20 cellular contexts compared by ENCODE assay signal in genomic region chr16:2976201-2976600, GRCh38. TPM values are rescaled to one million over a fixed set of nuclear protein-coding genes. Genes with fewer than 3 reads are reported as not detected.
A peak's percentile ranks its signal among the peaks of the same experiment; 100 is the strongest.
DNase-seq lines count a peak whose midpoint lies in the region; ATAC-seq, FAIRE-seq and TF ChIP-seq lines count a peak whose summit lies in the region.
"Had no signal": no experiment of that assay in that cellular context is flagged by ENCODE, and none has a peak within 500 bp of the region (broad histone marks: within the 10 kb centered on the region; RNA-seq: fewer than 3 reads in every experiment).

No MANE protein-coding gene starts in this region.

- no peak for FAIRE-seq in K562 (lab: Jason Lieb, UNC)
- FAIRE-seq: D721Med, GM19239 had no signal

- 95% methylated on average over 6 of the region's 7 CpGs for WGBS in K562 (ENCODE audit: insufficient coverage, low coverage, missing lambda C conversion rate)

- in situ Hi-C loops in K562 (cut with MboI) = no loop called here

- no TSS peak for BruUV-seq in K562 (replicated peaks; lab: Mats Ljungman, UMichigan)

- TF ChIP-seq EP300 in K562 (IDR thresholded peaks at IDR 0.05; ENCODE audit: low read length) = no peak

- no peak for TF ChIP-seq POLR2A in K562 (conservative IDR thresholded peaks at IDR 0.05)

- TF ChIP-seq CTCF in DND-41 (IDR thresholded peaks at IDR 0.05; ENCODE audit: borderline replicate concordance, extremely low read depth, low read length, poor library complexity, severe bottlenecking) (no peak), K562 (IDR thresholded peaks at IDR 0.05 in 2 of 3, conservative IDR thresholded peaks at IDR 0.05 in 1 of 3; ENCODE audit: insufficient read depth in 2 of 3, low read depth in 1 of 3, low read length in 3 of 3) (no peak)

- peaks cover 46% of the 10 kb centered on the region for H3K36me3 ChIP-seq in BLaER1
- H3K36me3 ChIP-seq in DND-41 (ENCODE audit: insufficient read depth, low read length) = peaks cover 83% of the 10 kb centered on the region
- peaks cover 83% of the 10 kb centered on the region; the same call in 2 of the 3 replicates for H3K36me3 ChIP-seq in K562 (ENCODE audit: control insufficient read depth, insufficient read depth, low read length)

- H3K4me1 ChIP-seq in BLaER1 = peaks cover 93% of the 10 kb centered on the region
- peaks cover 70% of the 10 kb centered on the region for H3K4me1 ChIP-seq in DND-41 (ENCODE audit: insufficient read depth, low read length)
- peaks cover 0 to 90% of the 10 kb centered on the region in 2 experiments; a peak in 4 of 5 replicates for H3K4me1 ChIP-seq in K562 (replicated peaks in 1 of 2; ENCODE audit: control insufficient read depth in 2 of 2, insufficient read depth in 2 of 2, low read length in 2 of 2)

- no peak overlapping the region for H3K4me3 ChIP-seq in BLaER1
- H3K4me3 ChIP-seq in DND-41 (ENCODE audit: low read depth in 1 of 2, low read length in 2 of 2) = no peak overlapping the region
- no peak overlapping the region for H3K4me3 ChIP-seq in K562

- H2AFZ ChIP-seq in DND-41 (ENCODE audit: low read depth, low read length) (no peak overlapping the region), K562 (ENCODE audit: low read depth, low read length) (no peak overlapping the region)

- no peaks in the 10 kb centered on the region for H3K9me1 ChIP-seq in K562 (ENCODE audit: control insufficient read depth, insufficient read depth, low read length)

- peak overlapping the region; percentile 91 for H3K27ac ChIP-seq in BLaER1
- no peak overlapping the region for H3K27ac ChIP-seq in DND-41 (ENCODE audit: low read length)
- H3K27ac ChIP-seq in K562 (ENCODE audit: extremely low read depth, low read depth, low read length) = no peak overlapping the region
- H3K27ac ChIP-seq: HL-60 had no signal

- H3K9me3 ChIP-seq in BLaER1 = no peaks in the 10 kb centered on the region
- H3K9me3 ChIP-seq in DND-41 (ENCODE audit: insufficient read depth, low read length, severe bottlenecking) = no peaks in the 10 kb centered on the region
- no peaks in the 10 kb centered on the region for H3K9me3 ChIP-seq in K562 (replicated peaks; ENCODE audit: control insufficient read depth, insufficient read depth, low read depth, low read length)

- ATAC-seq in DND-41 (ENCODE audit: insufficient read depth, low read depth) (no peak), K562 (no peak), left colon (no peak)
- ATAC-seq: CD8-positive, alpha-beta T cell had no signal

- H3K9ac ChIP-seq in BLaER1 (peak overlapping the region; percentile 36), DND-41 (ENCODE audit: low read depth, low read length) (0 out of 2 replicates have a peak overlapping the region, but pooled peaks have one; percentile 9), K562 (ENCODE audit: insufficient read depth in 1 of 2, low read depth in 2 of 2, low read length in 2 of 2) (peak overlapping the region in 1 of 2 experiments; percentile 79; a peak in 2 of 4 replicates)

- TF ChIP-seq RAD21 in K562 (CRISPR knock-in tag; conservative IDR thresholded peaks at IDR 0.05 in 1 of 2, IDR thresholded peaks at IDR 0.05 in 1 of 2) = no peak

- H3K4me2 ChIP-seq in BLaER1 (peak overlapping the region; percentile 97), DND-41 (ENCODE audit: insufficient read depth, low read length) (0 out of 2 replicates have a peak overlapping the region, but pooled peaks have one; percentile 44), K562 (ENCODE audit: insufficient read depth, low read length) (no peak overlapping the region)

- POLR2A ChIA-PET in K562 (lab: Yijun Ruan, JAX) = interaction anchor here (1.0 to 1.3 kb wide), 2 partner anchors 9 to 20 kb away, joined by 3 read pairs; no protein-coding TSS in a partner anchor

- H3K27me3 ChIP-seq in BLaER1 = no peaks in the 10 kb centered on the region
- no peaks in the 10 kb centered on the region for H3K27me3 ChIP-seq in DND-41 (ENCODE audit: insufficient read depth, low read length, poor library complexity)
- no peaks in the 10 kb centered on the region for H3K27me3 ChIP-seq in K562 (ENCODE audit: control insufficient read depth in 2 of 2, insufficient read depth in 2 of 2, low read length in 2 of 2)

- peaks cover 62% of the 10 kb centered on the region for H4K20me1 ChIP-seq in BLaER1
- peaks cover 74% of the 10 kb centered on the region for H4K20me1 ChIP-seq in DND-41 (ENCODE audit: insufficient read depth, low read length)
- H4K20me1 ChIP-seq in K562 (replicated peaks; ENCODE audit: control insufficient read depth, insufficient read depth, low read length) = peaks cover 13% of the 10 kb centered on the region

- CTCF ChIA-PET in K562 (lab: Yijun Ruan, JAX; ENCODE audit: low intra/inter-chr PET ratio) = no interaction called here

- H3K79me2 ChIP-seq in DND-41 (ENCODE audit: insufficient read depth, low read length) (peaks cover 82% of the 10 kb centered on the region), K562 (ENCODE audit: control insufficient read depth, insufficient read depth, low read length) (peaks cover 50% of the 10 kb centered on the region)

- intact Hi-C loops in K562 (cut with micrococcal nuclease) = no loop called here
- intact Hi-C loops in left colon (cut with DNase I, micrococcal nuclease) = no loop called here

- no peak for DNase-seq in DND-41
- no peak for DNase-seq in K562 (ENCODE audit: extremely low read depth in 1 of 4, low spot score in 3 of 4)
- DNase-seq in midbrain (lab: John Stamatoyannopoulos, UW) = peak; percentile 18
- DNase-seq in left colon = no peak
- DNase-seq in AG08396 (ENCODE audit: low spot score) = no peak
- no peak for DNase-seq in NCI-H524 (lab: John Stamatoyannopoulos, UW)
- DNase-seq: AML-193; CD8-positive, alpha-beta T cell; COR-L47; DMS153; GF-D8; HCEC 1CT; HFFc6 had no signal

RNA-seq across cellular contexts. Expression of gene PKMYT1, which starts 4.0 kb away (rescaled TPM):
- total RNA-seq in K562 (2011; cell fraction: chromatin; rRNA removed; ENCODE audit: low replicate concordance) = 71.6 and 270 TPM in 2 replicates
- 273 and 293 TPM in 2 replicates for total RNA-seq in K562 (2011; cell fraction: nucleolus; rRNA removed)
- 141 and 143 TPM in 2 replicates for total RNA-seq in K562 (2011; cell fraction: nucleoplasm; rRNA removed)
- total RNA-seq in K562 (2014; rRNA removed) (85.5 and 110 TPM in 2 replicates), K562 (2014; rRNA removed; fragmentation: Illumina TruSeq; extraction: Trizol) (19.7 and 21.6 TPM in 2 replicates), K562 (2015; rRNA removed; fragmentation: Illumina TruSeq; extraction: Trizol) (37.8 and 42.5 TPM in 2 replicates), K562 (2021) (187 and 201 TPM in 2 replicates), left colon (10 to 100 TPM in 1 of 2 donors, 1 to 10 TPM in 1; 4.4 to 12.6 TPM)
- polyA plus RNA-seq in K562 (2011; rRNA removed) (18.7 and 48.0 TPM in 2 replicates), K562 (2014; fragmentation: Illumina TruSeq; extraction: Trizol) (45.6 and 100 TPM in 2 replicates), K562 (2014; fragmentation: Nextera tagmentation; extraction: Ambion mirVana) (10 to 100 TPM in 1 of 2 experiments, 1 to 10 TPM in 1; 8.7 to 12.8 TPM), K562 (2014; rRNA removed) (84.1 and 112 TPM in 2 replicates)
- polyA plus RNA-seq in K562 (2011; cell fraction: cytosol; rRNA removed) = 32.9 and 123 TPM in 2 replicates
- polyA plus RNA-seq in K562 (2011; cell fraction: nucleus; rRNA removed) = 203 and 375 TPM in 2 replicates
- polyA plus RNA-seq in K562 (2012) = 106 and 151 TPM in 2 replicates
- 6.2 and 8.2 TPM in 2 replicates for polyA minus RNA-seq in K562 (2011; rRNA and poly(A)+ RNA removed)
- 33.3 and 34.1 TPM in 2 replicates for polyA minus RNA-seq in K562 (2011; cell fraction: cytosol; rRNA and poly(A)+ RNA removed)
- polyA minus RNA-seq in K562 (2011; cell fraction: nucleus; rRNA and poly(A)+ RNA removed) = 65.0 and 81.9 TPM in 2 replicates

RNA-seq across cellular contexts. Expression of gene PAQR4, which starts 7.1 kb away (rescaled TPM):
- total RNA-seq in K562 (2011; cell fraction: chromatin; rRNA removed; ENCODE audit: low replicate concordance) = 19.5 and 61.4 TPM in 2 replicates
- 51.0 and 53.6 TPM in 2 replicates for total RNA-seq in K562 (2011; cell fraction: nucleolus; rRNA removed)
- 31.3 and 34.3 TPM in 2 replicates for total RNA-seq in K562 (2011; cell fraction: nucleoplasm; rRNA removed)
- total RNA-seq in K562 (2014; rRNA removed) (25.3 and 30.1 TPM in 2 replicates), K562 (2014; rRNA removed; fragmentation: Illumina TruSeq; extraction: Trizol) (8.2 and 10.7 TPM in 2 replicates), K562 (2015; rRNA removed; fragmentation: Illumina TruSeq; extraction: Trizol) (19.5 and 22.0 TPM in 2 replicates), K562 (2021) (40.4 TPM in 2 replicates), left colon (10 to 100 TPM in 1 of 2 donors, 1 to 10 TPM in 1; 8.7 to 12.7 TPM)
- polyA plus RNA-seq in K562 (2011; rRNA removed) (11.6 and 14.6 TPM in 2 replicates), K562 (2014; fragmentation: Illumina TruSeq; extraction: Trizol) (21.1 and 27.8 TPM in 2 replicates), K562 (2014; fragmentation: Nextera tagmentation; extraction: Ambion mirVana) (1 to 10 TPM in 1 of 2 experiments, under 1 TPM in 1; 0.62 to 1.0 TPM), K562 (2014; rRNA removed) (28.9 and 31.6 TPM in 2 replicates)
- 16.4 and 41.9 TPM in 2 replicates for polyA plus RNA-seq in K562 (2011; cell fraction: cytosol; rRNA removed)
- 40.3 and 69.3 TPM in 2 replicates for polyA plus RNA-seq in K562 (2011; cell fraction: nucleus; rRNA removed)
- 21.4 and 26.0 TPM in 2 replicates for polyA plus RNA-seq in K562 (2012)
- 4.7 and 8.4 TPM in 2 replicates for polyA minus RNA-seq in K562 (2011; rRNA and poly(A)+ RNA removed)
- 13.9 and 18.4 TPM in 2 replicates for polyA minus RNA-seq in K562 (2011; cell fraction: cytosol; rRNA and poly(A)+ RNA removed)
- 10.0 and 12.0 TPM in 2 replicates for polyA minus RNA-seq in K562 (2011; cell fraction: nucleus; rRNA and poly(A)+ RNA removed)

RNA-seq across cellular contexts. Expression of gene KREMEN2, which starts 12.1 kb away (rescaled TPM):
- total RNA-seq in K562 (2011; cell fraction: chromatin; rRNA removed; ENCODE audit: low replicate concordance) = 1.7 and 9.3 TPM in 2 replicates
- total RNA-seq in K562 (2011; cell fraction: nucleolus; rRNA removed) = 17.9 and 19.0 TPM in 2 replicates
- total RNA-seq in K562 (2011; cell fraction: nucleoplasm; rRNA removed) = 5.8 and 6.7 TPM in 2 replicates
- total RNA-seq in K562 (2014; rRNA removed) (7.7 and 8.6 TPM in 2 replicates), K562 (2014; rRNA removed; fragmentation: Illumina TruSeq; extraction: Trizol) (0.67 and 0.84 TPM in 2 replicates), K562 (2015; rRNA removed; fragmentation: Illumina TruSeq; extraction: Trizol) (1.5 and 2.0 TPM in 2 replicates), K562 (2021) (7.6 and 8.2 TPM in 2 replicates), left colon (1 to 10 TPM in 1 of 2 donors, under 1 TPM in 1; 0.89 to 1.1 TPM)
- polyA plus RNA-seq in K562 (2011; rRNA removed) (1.4 and 3.1 TPM in 2 replicates), K562 (2014; fragmentation: Illumina TruSeq; extraction: Trizol) (0.25 and 1.5 TPM in 2 replicates), K562 (2014; fragmentation: Nextera tagmentation; extraction: Ambion mirVana) (under 1 TPM in 1 of 2 experiments, not detected in 1; 0.04 TPM), K562 (2014; rRNA removed) (7.1 and 7.5 TPM in 2 replicates)
- 3.1 and 10.2 TPM in 2 replicates for polyA plus RNA-seq in K562 (2011; cell fraction: cytosol; rRNA removed)
- polyA plus RNA-seq in K562 (2011; cell fraction: nucleus; rRNA removed) = 14.7 and 20.3 TPM in 2 replicates
- 1.2 and 3.0 TPM in 2 replicates for polyA plus RNA-seq in K562 (2012)
- 0.21 and 0.30 TPM in 2 replicates for polyA minus RNA-seq in K562 (2011; rRNA and poly(A)+ RNA removed)
- 2.8 and 2.9 TPM in 2 replicates for polyA minus RNA-seq in K562 (2011; cell fraction: cytosol; rRNA and poly(A)+ RNA removed)
- polyA minus RNA-seq in K562 (2011; cell fraction: nucleus; rRNA and poly(A)+ RNA removed) = 2.4 and 2.9 TPM in 2 replicates
- total RNA-seq: CD8-positive, alpha-beta T cell; HFFc6 had no signal
- polyA plus RNA-seq: CD14-positive monocyte had no signal

RNA-seq across cellular contexts. Expression of gene CLDN9, which starts 36.5 kb away (rescaled TPM):
- 0.99 and 3.1 TPM in 2 replicates for total RNA-seq in K562 (2011; cell fraction: chromatin; rRNA removed; ENCODE audit: low replicate concordance)
- total RNA-seq in K562 (2011; cell fraction: nucleolus; rRNA removed) = 2.0 and 3.0 TPM in 2 replicates
- 1.1 and 1.5 TPM in 2 replicates for total RNA-seq in K562 (2011; cell fraction: nucleoplasm; rRNA removed)
- total RNA-seq in K562 (2014; rRNA removed) = 0.12 TPM in 1 of 2 replicates, not detected in the other
- total RNA-seq in K562 (2014; rRNA removed; fragmentation: Illumina TruSeq; extraction: Trizol) = not detected in 2 replicates
- total RNA-seq in K562 (2015; rRNA removed; fragmentation: Illumina TruSeq; extraction: Trizol) = 0.15 and 0.22 TPM in 2 replicates
- 0.40 and 0.44 TPM in 2 replicates for total RNA-seq in K562 (2021)
- polyA plus RNA-seq in K562 (2011; rRNA removed) = 0.18 and 0.27 TPM in 2 replicates
- 0.29 and 0.36 TPM in 2 replicates for polyA plus RNA-seq in K562 (2011; cell fraction: cytosol; rRNA removed)
- polyA plus RNA-seq in K562 (2011; cell fraction: nucleus; rRNA removed) = 1.6 and 2.9 TPM in 2 replicates
- polyA plus RNA-seq in K562 (2012) = 0.79 and 2.7 TPM in 2 replicates
- 0.10 and 0.12 TPM in 2 replicates for polyA plus RNA-seq in K562 (2014; fragmentation: Illumina TruSeq; extraction: Trizol)
- polyA plus RNA-seq in K562 (2014; fragmentation: Nextera tagmentation; extraction: Ambion mirVana) = not detected
- 0.16 and 0.24 TPM in 2 replicates for polyA plus RNA-seq in K562 (2014; rRNA removed)
- 0.09 and 0.18 TPM in 2 replicates for polyA minus RNA-seq in K562 (2011; rRNA and poly(A)+ RNA removed)
- polyA minus RNA-seq in K562 (2011; cell fraction: cytosol; rRNA and poly(A)+ RNA removed) = 1.1 TPM in 1 of 2 replicates, not detected in the other
- polyA minus RNA-seq in K562 (2011; cell fraction: nucleus; rRNA and poly(A)+ RNA removed) = 0.54 and 1.00 TPM in 2 replicates
- total RNA-seq in left colon = under 1 TPM; 0.40 to 0.42 TPM
- total RNA-seq: A673; CD8-positive, alpha-beta T cell; H4; HFFc6 had no signal
- polyA plus RNA-seq: CD14-positive monocyte had no signal

RNA-seq across cellular contexts. Expression of gene CLDN6, which starts 41.8 kb away (rescaled TPM):
- total RNA-seq in K562 (2011; cell fraction: chromatin; rRNA removed; ENCODE audit: low replicate concordance) = 0.53 and 0.65 TPM in 2 replicates
- total RNA-seq in K562 (2011; cell fraction: nucleolus; rRNA removed) = 2.2 and 2.5 TPM in 2 replicates
- 0.73 and 0.76 TPM in 2 replicates for total RNA-seq in K562 (2011; cell fraction: nucleoplasm; rRNA removed)
- total RNA-seq in K562 (2014; rRNA removed) (0.23 and 0.49 TPM in 2 replicates), K562 (2014; rRNA removed; fragmentation: Illumina TruSeq; extraction: Trizol) (0.22 and 0.38 TPM in 2 replicates), K562 (2015; rRNA removed; fragmentation: Illumina TruSeq; extraction: Trizol) (0.26 TPM in 1 of 2 replicates, not detected in the other), K562 (2021) (0.75 and 1.1 TPM in 2 replicates), left colon (not detected)
- polyA plus RNA-seq in K562 (2011; rRNA removed) (0.56 and 0.93 TPM in 2 replicates), K562 (2014; fragmentation: Illumina TruSeq; extraction: Trizol) (0.45 and 0.83 TPM in 2 replicates), K562 (2014; fragmentation: Nextera tagmentation; extraction: Ambion mirVana) (not detected), K562 (2014; rRNA removed) (0.20 and 0.32 TPM in 2 replicates)
- polyA plus RNA-seq in K562 (2011; cell fraction: cytosol; rRNA removed) = 0.58 and 1.1 TPM in 2 replicates
- 0.24 and 0.42 TPM in 2 replicates for polyA plus RNA-seq in K562 (2011; cell fraction: nucleus; rRNA removed)
- polyA plus RNA-seq in K562 (2012) = 0.49 and 1.1 TPM in 2 replicates
- polyA minus RNA-seq in K562 (2011; rRNA and poly(A)+ RNA removed) = 0.32 and 0.39 TPM in 2 replicates
- 1.0 and 2.1 TPM in 2 replicates for polyA minus RNA-seq in K562 (2011; cell fraction: cytosol; rRNA and poly(A)+ RNA removed)
- not detected in 2 replicates for polyA minus RNA-seq in K562 (2011; cell fraction: nucleus; rRNA and poly(A)+ RNA removed)
- total RNA-seq: CD8-positive, alpha-beta T cell had no signal
- polyA plus RNA-seq: CD14-positive monocyte had no signal
